21 cellular contexts compared by ENCODE assay signal in the genomic region with DNA sequence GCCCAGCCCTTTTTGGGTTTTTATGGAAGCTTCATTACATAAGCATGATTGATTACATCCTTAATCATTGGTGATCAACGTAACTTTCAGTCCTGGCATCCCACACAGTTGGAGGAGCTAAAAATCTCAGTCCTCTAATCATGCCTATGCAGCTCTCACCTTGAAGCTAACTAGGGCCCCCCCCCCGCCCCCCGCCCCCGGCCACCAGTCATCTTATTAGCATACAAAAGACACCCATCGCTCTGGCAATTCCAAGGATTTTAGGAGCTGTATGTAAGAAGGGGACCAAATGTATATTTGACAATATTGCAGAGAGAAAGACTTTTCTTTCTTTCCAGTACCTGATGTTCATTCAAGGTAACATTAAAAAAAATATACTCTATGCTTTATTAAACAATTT.
"Had no signal": no experiment of that assay in that cellular context is flagged by ENCODE, and none has a peak within 500 bp of the region (broad histone marks: within the 10 kb centered on the region; RNA-seq: fewer than 3 reads in every experiment).

No MANE protein-coding gene starts in this region.

- H3K4me3 Mint-ChIP-seq: effector memory CD8-positive, alpha-beta T cell; memory B cell; mesothelial cell of epicardium; naive B cell; natural killer cell treated with Interleukin-12 subunit alpha and Interleukin-12 subunit beta and Interleukin-15 and Interleukin-18, amount 100 ng/mL, for 72 hours; neural crest cell; stimulated activated effector memory CD8-positive, alpha-beta T cell treated with anti-CD3 and anti-CD28 coated beads, Interleukin-12 subunit alpha, Interleukin-12 subunit beta, amount 100 ng/mL, for 72 hours; type B pancreatic cell had no signal

- H3K27ac ChIP-seq: coronary artery, gastrocnemius medialis, parathyroid adenoma, right lobe of liver, stomach, thyroid gland had no signal

- H3K27me3 Mint-ChIP-seq: type B pancreatic cell had no signal

- H3K4me1 ChIP-seq: gastrocnemius medialis, thyroid gland had no signal

- H3K9me3 Mint-ChIP-seq: effector memory CD8-positive, alpha-beta T cell; memory B cell; mesothelial cell of epicardium; naive B cell; natural killer cell treated with Interleukin-12 subunit alpha and Interleukin-12 subunit beta and Interleukin-15 and Interleukin-18, amount 100 ng/mL, for 72 hours; stimulated activated effector memory CD8-positive, alpha-beta T cell treated with anti-CD3 and anti-CD28 coated beads, Interleukin-12 subunit alpha, Interleukin-12 subunit beta, amount 100 ng/mL, for 72 hours had no signal

- H3K9ac ChIP-seq: parathyroid adenoma had no signal

- H3K4me1 Mint-ChIP-seq: memory B cell had no signal

- H3K36me3 ChIP-seq: gastrocnemius medialis, right lobe of liver, stomach, thyroid gland had no signal

- H3K4me3 ChIP-seq: coronary artery, gastrocnemius medialis, lung, mucosa of descending colon, right lobe of liver, stomach, thyroid gland had no signal

- DNase-seq: dermis blood vessel endothelial cell; effector memory CD8-positive, alpha-beta T cell; foreskin fibroblast; gastrocnemius medialis; kidney; mucosa of descending colon; naive B cell; right lobe of liver; stomach; thyroid gland had no signal

- H3K79me2 ChIP-seq: parathyroid adenoma had no signal

- H3K27ac Mint-ChIP-seq: effector memory CD8-positive, alpha-beta T cell; memory B cell; mesothelial cell of epicardium; natural killer cell treated with Interleukin-12 subunit alpha and Interleukin-12 subunit beta and Interleukin-15 and Interleukin-18, amount 100 ng/mL, for 72 hours; progenitor cell of endocrine pancreas; stimulated activated effector memory CD8-positive, alpha-beta T cell treated with anti-CD3 and anti-CD28 coated beads, Interleukin-12 subunit alpha, Interleukin-12 subunit beta, amount 100 ng/mL, for 72 hours; type B pancreatic cell had no signal

- H3K36me3 Mint-ChIP-seq: memory B cell; mesothelial cell of epicardium; naive B cell; natural killer cell treated with Interleukin-12 subunit alpha and Interleukin-12 subunit beta and Interleukin-15 and Interleukin-18, amount 100 ng/mL, for 72 hours; stimulated activated effector memory CD8-positive, alpha-beta T cell treated with anti-CD3 and anti-CD28 coated beads, Interleukin-12 subunit alpha, Interleukin-12 subunit beta, amount 100 ng/mL, for 72 hours had no signal

- H3K9me3 ChIP-seq: gastrocnemius medialis, mucosa of descending colon, right lobe of liver, stomach, thyroid gland had no signal

- H3K27me3 ChIP-seq: gastrocnemius medialis, right lobe of liver, thyroid gland had no signal

- ATAC-seq: effector memory CD8-positive, alpha-beta T cell; gastrocnemius medialis; left lobe of liver; mucosa of descending colon; right lobe of liver had no signal

- H2AFZ ChIP-seq: parathyroid adenoma had no signal
